Comparison of ENCODE assay signal across 1 cellular context in genomic region chr11:72860592-72860991, GRCh38.
TF ChIP-seq lines count a peak whose summit lies in the region.

No MANE protein-coding gene starts in this region.

TF ChIP-seq in K562, 482 proteins besides CTCF, POLR2A, EP300 and RAD21:
- no peak for TF ChIP-seq REST (CRISPR knock-in tag; IDR thresholded peaks at IDR 0.05; ENCODE audit: low read depth)
- TF ChIP-seq IRF2 (CRISPR knock-in tag; IDR thresholded peaks at IDR 0.05): no peak
- TF ChIP-seq CEBPG (CRISPR knock-in tag; IDR thresholded peaks at IDR 0.05): no peak
- TF ChIP-seq CEBPG (tag; conservative IDR thresholded peaks at IDR 0.05 in 1 of 2, IDR thresholded peaks at IDR 0.05 in 1 of 2): peak in 1 of 2 experiments; percentile 56; a peak in 3 of 4 replicates
- 0 out of 2 replicates have a peak, but pooled peaks have one; percentile 8 for TF ChIP-seq CEBPB (tag; IDR thresholded peaks at IDR 0.05)
- TF ChIP-seq ZNF316 (IDR thresholded peaks at IDR 0.05): 0 out of 2 replicates have a peak, but pooled peaks have one; percentile 22
- TF ChIP-seq HDAC2 (IDR thresholded peaks at IDR 0.05): no peak
- no peak for TF ChIP-seq PTTG1 (tag; IDR thresholded peaks at IDR 0.05; ENCODE audit: low read depth)
- TF ChIP-seq RBM39 (optimal IDR thresholded peaks at IDR 0.05; ENCODE audit: low read depth, low read length): no peak
- TF ChIP-seq ZBTB34 (CRISPR knock-in tag; IDR thresholded peaks at IDR 0.05): no peak
- peak; percentile 55 for TF ChIP-seq ATF3 (IDR thresholded peaks at IDR 0.05)
- no peak for TF ChIP-seq ATF3 (CRISPR knock-in tag; conservative IDR thresholded peaks at IDR 0.05)
- TF ChIP-seq NCOA1 (IDR thresholded peaks at IDR 0.05; ENCODE audit: low read depth): no peak
- no peak for TF ChIP-seq SFPQ (IDR thresholded peaks at IDR 0.05; ENCODE audit: low read depth, low read length)
- no peak for TF ChIP-seq ZBTB33 (CRISPR knock-in tag; IDR thresholded peaks at IDR 0.05)
- no peak for TF ChIP-seq SNIP1 (IDR thresholded peaks at IDR 0.05; ENCODE audit: low read depth)
- TF ChIP-seq PKNOX1 (IDR thresholded peaks at IDR 0.05): peak; percentile 56
- no peak for TF ChIP-seq ZNF232 (CRISPR knock-in tag; IDR thresholded peaks at IDR 0.05)
- TF ChIP-seq ZFP91 (CRISPR knock-in tag; IDR thresholded peaks at IDR 0.05): no peak
